In the genomic region with DNA sequence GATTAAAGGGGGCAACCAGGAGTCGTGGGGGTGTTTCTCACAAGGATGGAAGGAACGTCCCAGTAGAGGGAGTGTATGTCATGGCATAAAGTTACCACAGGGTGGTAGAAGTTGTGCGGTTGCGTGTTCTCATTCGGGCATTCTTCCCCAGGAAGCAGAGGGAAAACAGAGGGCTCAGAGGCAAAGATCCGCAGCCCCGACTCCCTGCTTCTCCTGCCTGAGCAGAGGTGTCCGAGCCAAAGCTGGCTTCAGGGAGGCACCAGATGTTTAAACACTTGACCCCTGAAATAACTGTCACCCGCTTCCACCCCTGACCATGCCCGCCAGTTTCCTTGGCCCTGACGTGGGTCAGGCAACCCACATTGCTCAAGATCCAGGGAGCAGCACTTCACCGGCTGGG, we compare ENCODE assay signal across 11 cellular contexts.
DNase-seq lines count a peak whose midpoint lies in the region; ATAC-seq and TF ChIP-seq lines count a peak whose summit lies in the region.
"Had no signal": no experiment of that assay in that cellular context is flagged by ENCODE, and none has a peak within 500 bp of the region (broad histone marks: within the 10 kb centered on the region; RNA-seq: fewer than 3 reads in every experiment).

No MANE protein-coding gene starts in this region.

- H3K36me3 Mint-ChIP-seq in GM23338 (ENCODE audit: low read depth) = no peaks in the 10 kb centered on the region

- no peaks in the 10 kb centered on the region for H3K9me3 Mint-ChIP-seq in GM23338
- H3K9me3 Mint-ChIP-seq: activated naive CD4-positive, alpha-beta T cell treated with anti-CD3 and anti-CD28 coated beads for 36 hours had no signal

- H3K4me3 Mint-ChIP-seq in GM23338 = no peak overlapping the region
- H3K4me3 Mint-ChIP-seq: activated naive CD4-positive, alpha-beta T cell treated with anti-CD3 and anti-CD28 coated beads for 36 hours had no signal

- H3F3A ChIP-seq in GM23338 (replicated peaks; ENCODE audit: low read depth) = no peaks in the 10 kb centered on the region

- no peaks in the 10 kb centered on the region for H3K36me3 ChIP-seq in GM23338 (ENCODE audit: insufficient read depth)
- no peaks in the 10 kb centered on the region for H3K36me3 ChIP-seq in hepatocyte (replicated peaks; ENCODE audit: insufficient read depth, low read depth)
- H3K36me3 ChIP-seq in gastrocnemius medialis = no peaks in the 10 kb centered on the region
- H3K36me3 ChIP-seq: uterus had no signal

- H3K9me2 ChIP-seq in GM23338 (ENCODE audit: insufficient read depth) (peaks cover 3% of the 10 kb centered on the region; the same call in 1 of the 2 replicates), hepatocyte (replicated peaks; ENCODE audit: insufficient read depth) (no peaks in the 10 kb centered on the region)

- no peak overlapping the region for H3K27ac Mint-ChIP-seq in GM23338
- H3K27ac Mint-ChIP-seq: activated naive CD4-positive, alpha-beta T cell treated with anti-CD3 and anti-CD28 coated beads for 36 hours had no signal

- intact Hi-C loops in gastrocnemius medialis (cut with DNase I; ENCODE audit: low total_unique reads) = loop anchor here (1.0 to 5.0 kb wide), 3 partner anchors 59 to 536 kb away; no protein-coding TSS in a partner anchor

- H3K4me1 ChIP-seq in GM23338 (ENCODE audit: insufficient read depth) (peaks cover 10% of the 10 kb centered on the region), hepatocyte (ENCODE audit: insufficient read depth) (no peaks in the 10 kb centered on the region), gastrocnemius medialis (no peaks in the 10 kb centered on the region)
- H3K4me1 ChIP-seq: uterus had no signal

- H3K9me3 ChIP-seq in hepatocyte (ENCODE audit: low read depth) = no peaks in the 10 kb centered on the region
- no peaks in the 10 kb centered on the region for H3K9me3 ChIP-seq in gastrocnemius medialis
- H3K9me3 ChIP-seq: uterus had no signal

- peak; percentile 98 for ATAC-seq in GM23338
- peak; percentile 59 for ATAC-seq in SK-N-SH treated with all-trans-retinoic acid at 6 μM for 48 hours
- ATAC-seq in gastrocnemius medialis = peak; percentile 98 to 100

- DNase-seq in GM23338 (ENCODE audit: low spot score) (peak; percentile 81), hepatocyte (ENCODE audit: low spot score) (peak; percentile 15), gastrocnemius medialis (peak; percentile 20 to 55), NAMALWA (ENCODE audit: low spot score) (no peak), anterior cingulate cortex (lab: John Stamatoyannopoulos, UW) (no peak), ureter (ENCODE audit: low spot score) (no peak)
- DNase-seq: activated naive CD4-positive, alpha-beta T cell treated with anti-CD3 and anti-CD28 coated beads for 36 hours; kidney; NCI-H2029 treated with DMSO at 0.1 percent for 48 hours; uterus had no signal

- H3K27me3 Mint-ChIP-seq in GM23338 (ENCODE audit: insufficient read depth, low read depth, poor library complexity) = peaks cover 21% of the 10 kb centered on the region

- in situ Hi-C loops in gastrocnemius medialis (cut with MboI; ENCODE audit: low sequenced_read_pairs in 4 of 4) = loop anchor here (5.0 to 25.0 kb wide), 6 partner anchors 89 to 726 kb away; no protein-coding TSS in a partner anchor

- WGBS in hepatocyte (ENCODE audit: low lambda C conversion rate, missing lambda C conversion rate) = 36% methylated on average over 12 of the region's 12 CpGs

- H3K27me3 ChIP-seq in GM23338 (ENCODE audit: insufficient read depth) (peaks cover 29% of the 10 kb centered on the region; the same call in 1 of the 2 replicates), hepatocyte (peaks cover 77% of the 10 kb centered on the region), gastrocnemius medialis (no peaks in the 10 kb centered on the region)
- H3K27me3 ChIP-seq: uterus had no signal

- peak; percentile 53 to 74 for TF ChIP-seq CTCF in GM23338 (conservative IDR thresholded peaks at IDR 0.05; ENCODE audit: low read depth in 2 of 2)
- TF ChIP-seq CTCF in hepatocyte (IDR thresholded peaks at IDR 0.05; ENCODE audit: poor library complexity) = peak; percentile 31
- TF ChIP-seq CTCF in gastrocnemius medialis (IDR thresholded peaks at IDR 0.05 in 4 of 5, conservative IDR thresholded peaks at IDR 0.05 in 1 of 5) = peak; percentile 67 to 78 (median 70)

- no peak for TF ChIP-seq POLR2A in gastrocnemius medialis (IDR thresholded peaks at IDR 0.05)

- H3K4me2 ChIP-seq in GM23338 (0 out of 2 replicates have a peak overlapping the region, but pooled peaks have one; percentile 33), hepatocyte (no peak overlapping the region)

- H3K27ac ChIP-seq in GM23338 (ENCODE audit: low read depth) = no peak overlapping the region
- H3K27ac ChIP-seq in hepatocyte = no peak overlapping the region
- H3K27ac ChIP-seq in gastrocnemius medialis = peak overlapping the region; percentile 50 to 64 (median 63)
- H3K27ac ChIP-seq: uterus had no signal

- H4K20me1 ChIP-seq in GM23338 (replicated peaks; ENCODE audit: insufficient read depth) = no peaks in the 10 kb centered on the region
- H4K20me1 ChIP-seq in hepatocyte (ENCODE audit: insufficient read depth, poor library complexity, severe bottlenecking) = no peaks in the 10 kb centered on the region

- H3K79me2 ChIP-seq in GM23338 (replicated peaks; ENCODE audit: insufficient read depth) = no peaks in the 10 kb centered on the region
- no peaks in the 10 kb centered on the region for H3K79me2 ChIP-seq in hepatocyte

- H2AFZ ChIP-seq in GM23338 (no peak overlapping the region), hepatocyte (no peak overlapping the region)

- H3K4me3 ChIP-seq in GM23338 (no peak overlapping the region), hepatocyte (no peak overlapping the region), gastrocnemius medialis (peak overlapping the region; percentile 24 to 48 (median 34))
- H3K4me3 ChIP-seq: uterus had no signal

- peaks cover 25% of the 10 kb centered on the region for H3K4me1 Mint-ChIP-seq in GM23338

TF ChIP-seq in SK-N-SH treated with all-trans-retinoic acid at 6 μM for 48 hours, 23 proteins besides CTCF, POLR2A, EP300 and RAD21:
- no peak for TF ChIP-seq ZNF70 (CRISPR knock-in tag; IDR thresholded peaks at IDR 0.05)
- TF ChIP-seq ISL1 (CRISPR knock-in tag; IDR thresholded peaks at IDR 0.05) = no peak
- TF ChIP-seq ESRRG (CRISPR knock-in tag; IDR thresholded peaks at IDR 0.05) = no peak
- TF ChIP-seq, protein P1, sequence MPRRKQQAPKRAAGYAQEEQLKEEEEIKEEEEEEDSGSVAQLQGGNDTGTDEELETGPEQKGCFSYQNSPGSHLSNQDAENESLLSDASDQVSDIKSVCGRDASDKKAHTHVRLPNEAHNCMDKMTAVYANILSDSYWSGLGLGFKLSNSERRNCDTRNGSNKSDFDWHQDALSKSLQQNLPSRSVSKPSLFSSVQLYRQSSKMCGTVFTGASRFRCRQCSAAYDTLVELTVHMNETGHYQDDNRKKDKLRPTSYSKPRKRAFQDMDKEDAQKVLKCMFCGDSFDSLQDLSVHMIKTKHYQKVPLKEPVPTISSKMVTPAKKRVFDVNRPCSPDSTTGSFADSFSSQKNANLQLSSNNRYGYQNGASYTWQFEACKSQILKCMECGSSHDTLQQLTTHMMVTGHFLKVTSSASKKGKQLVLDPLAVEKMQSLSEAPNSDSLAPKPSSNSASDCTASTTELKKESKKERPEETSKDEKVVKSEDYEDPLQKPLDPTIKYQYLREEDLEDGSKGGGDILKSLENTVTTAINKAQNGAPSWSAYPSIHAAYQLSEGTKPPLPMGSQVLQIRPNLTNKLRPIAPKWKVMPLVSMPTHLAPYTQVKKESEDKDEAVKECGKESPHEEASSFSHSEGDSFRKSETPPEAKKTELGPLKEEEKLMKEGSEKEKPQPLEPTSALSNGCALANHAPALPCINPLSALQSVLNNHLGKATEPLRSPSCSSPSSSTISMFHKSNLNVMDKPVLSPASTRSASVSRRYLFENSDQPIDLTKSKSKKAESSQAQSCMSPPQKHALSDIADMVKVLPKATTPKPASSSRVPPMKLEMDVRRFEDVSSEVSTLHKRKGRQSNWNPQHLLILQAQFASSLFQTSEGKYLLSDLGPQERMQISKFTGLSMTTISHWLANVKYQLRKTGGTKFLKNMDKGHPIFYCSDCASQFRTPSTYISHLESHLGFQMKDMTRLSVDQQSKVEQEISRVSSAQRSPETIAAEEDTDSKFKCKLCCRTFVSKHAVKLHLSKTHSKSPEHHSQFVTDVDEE (CRISPR knock-in tag; IDR thresholded peaks at IDR 0.05) = no peak
- TF ChIP-seq BACH2 (CRISPR knock-in tag; IDR thresholded peaks at IDR 0.05; ENCODE audit: borderline replicate concordance) = no peak
- TF ChIP-seq RARB (CRISPR knock-in tag; IDR thresholded peaks at IDR 0.05) = no peak
- TF ChIP-seq TOX (CRISPR knock-in tag; IDR thresholded peaks at IDR 0.05; ENCODE audit: borderline replicate concordance) = no peak

Comparison
In these comparisons a context has a peak if more than half of its experiments do, and no peak if none do; other contexts are left out.
1. DNase-seq: peak in GM23338 (single experiment), hepatocyte (single experiment) and gastrocnemius medialis (2 of 2); none in NAMALWA (single experiment), anterior cingulate cortex (0 of 58) and ureter (single experiment).
2. H3K27ac ChIP-seq: peak in gastrocnemius medialis (4 of 4); none in GM23338 (single experiment) and hepatocyte (single experiment).
3. H3K4me3 ChIP-seq: peak in gastrocnemius medialis (4 of 4); none in GM23338 (single experiment) and hepatocyte (single experiment).
4. Peak in every context shown above with its lines, with median percentiles within 50 percentile points of each other: ATAC-seq and CTCF ChIP-seq.